ENCODE assay signal across 8 cellular contexts in the genomic region with DNA sequence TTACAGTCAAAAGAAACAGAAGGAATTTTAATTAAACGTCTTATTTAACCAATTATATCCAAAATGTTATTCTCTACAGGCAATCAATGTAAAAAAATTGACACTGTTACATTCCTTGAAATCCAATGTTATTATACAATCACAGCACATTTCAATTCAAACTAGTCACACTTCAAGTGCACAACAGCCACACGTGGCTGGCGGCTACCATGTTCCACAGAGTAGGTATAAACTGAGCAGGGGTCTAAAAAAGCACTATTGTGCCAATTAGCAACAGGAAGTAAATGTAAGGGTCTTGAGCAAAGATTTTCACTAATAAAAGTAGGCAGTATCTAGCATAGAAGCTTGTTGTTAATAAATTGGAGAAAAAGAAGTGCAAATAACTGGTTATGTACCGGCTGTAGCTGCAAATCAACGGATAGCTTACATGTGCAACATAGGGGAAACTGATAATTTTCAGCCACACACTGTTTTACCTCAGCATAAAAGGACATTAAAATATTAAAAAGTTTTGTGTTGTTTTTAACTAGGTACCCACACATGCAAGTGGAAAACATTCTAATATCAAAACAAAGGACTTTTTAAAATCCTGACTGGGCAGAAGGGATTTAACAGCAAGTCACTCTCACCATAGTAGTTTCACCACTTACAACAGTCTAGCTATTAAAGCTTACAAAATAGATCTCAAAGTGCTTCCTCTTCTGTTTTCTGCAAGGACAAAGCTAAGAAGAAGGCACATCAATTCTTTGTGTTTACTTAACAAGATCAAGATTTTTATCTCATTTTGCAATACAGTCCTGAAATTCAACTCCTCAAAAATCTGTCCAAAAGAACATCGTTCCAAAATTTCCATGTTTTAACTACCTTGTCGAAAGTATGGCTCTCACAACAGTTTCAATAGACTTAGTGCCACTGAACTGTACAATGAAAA. TPM values are rescaled to one million over a fixed set of nuclear protein-coding genes. Genes with fewer than 3 reads are reported as not detected.
DNase-seq lines count a peak whose midpoint lies in the region; ATAC-seq and TF ChIP-seq lines count a peak whose summit lies in the region.

No MANE protein-coding gene starts in this region.

- H3K9me3 ChIP-seq in BLaER1, result no peaks in the 10 kb centered on the region
- no peaks in the 10 kb centered on the region for H3K9me3 ChIP-seq in KOPT-K1 (ENCODE audit: insufficient read depth, low read length, poor library complexity, severe bottlenecking)
- no peaks in the 10 kb centered on the region for H3K9me3 ChIP-seq in mucosa of rectum (ENCODE audit: control insufficient read depth in 2 of 2, low read length in 2 of 2)

- no peak for TF ChIP-seq CTCF in astrocyte of the cerebellum (IDR thresholded peaks at IDR 0.05; ENCODE audit: low read depth, low read length, missing control alignments)

- H3K27ac ChIP-seq in BLaER1, result no peak overlapping the region
- H3K27ac ChIP-seq in KOPT-K1 (ENCODE audit: low read depth, low read length, poor library complexity, severe bottlenecking), result peak overlapping the region; percentile 99
- peak overlapping the region; percentile 100 for H3K27ac ChIP-seq in mucosa of rectum (ENCODE audit: low read depth in 2 of 2, low read length in 2 of 2)

- H3K27me3 ChIP-seq in BLaER1, result no peaks in the 10 kb centered on the region
- H3K27me3 ChIP-seq in mucosa of rectum (ENCODE audit: control insufficient read depth in 2 of 2, insufficient read depth in 2 of 2, low read length in 2 of 2), result no peaks in the 10 kb centered on the region

- ATAC-seq in GM18870 (IDR thresholded peaks at IDR 0.05; ENCODE audit: unreplicated experiment), result no peak
- no peak for ATAC-seq in GM19395 (IDR thresholded peaks at IDR 0.05; ENCODE audit: unreplicated experiment)
- no peak for ATAC-seq in HG03095 (IDR thresholded peaks at IDR 0.05; ENCODE audit: unreplicated experiment)

- in situ Hi-C loops in astrocyte of the cerebellum (cut with HindIII; ENCODE audit: low sequenced_read_pairs) (no loop called here), G401 (cut with HindIII; ENCODE audit: low sequenced_read_pairs) (no loop called here)

- H3K9ac ChIP-seq in BLaER1, result peak overlapping the region; percentile 100; the same call in 1 of the 2 replicates
- H3K9ac ChIP-seq in mucosa of rectum (ENCODE audit: low read depth in 1 of 2, low read length in 2 of 2), result peak overlapping the region; percentile 7 to 22

- H3K4me3 ChIP-seq in BLaER1, result peak overlapping the region; percentile 98
- peak overlapping the region; percentile 99 for H3K4me3 ChIP-seq in astrocyte of the cerebellum (ENCODE audit: low read depth, low read length)
- peak overlapping the region; percentile 54 to 100 for H3K4me3 ChIP-seq in mucosa of rectum (ENCODE audit: low read length in 2 of 2)

- H3K4me2 ChIP-seq in BLaER1, result peak overlapping the region; percentile 85

- peaks cover 63% of the 10 kb centered on the region for H3K4me1 ChIP-seq in BLaER1
- peaks cover 20 to 31% of the 10 kb centered on the region in 2 donors for H3K4me1 ChIP-seq in mucosa of rectum (ENCODE audit: control insufficient read depth in 2 of 2, insufficient read depth in 2 of 2, low read length in 2 of 2)

- DNase-seq in astrocyte of the cerebellum (ENCODE audit: low read depth), result no peak
- no peak for DNase-seq in G401 (ENCODE audit: low spot score)

- H3K36me3 ChIP-seq in BLaER1 (peaks cover 18% of the 10 kb centered on the region; the same call in 1 of the 2 replicates), KOPT-K1 (ENCODE audit: insufficient read depth, low read length) (peaks cover 29% of the 10 kb centered on the region), mucosa of rectum (ENCODE audit: control insufficient read depth in 2 of 2, insufficient read depth in 2 of 2, low read length in 2 of 2) (peaks cover under 1 to 2% of the 10 kb centered on the region in 2 donors)

- H4K20me1 ChIP-seq in BLaER1, result peaks cover 70% of the 10 kb centered on the region

RNA-seq across cellular contexts. Expression of gene CSDE1, which starts 2.5 kb away (rescaled TPM):
- total RNA-seq in G401 (2014; rRNA removed; shearing (Covaris generic)), result 170 and 190 TPM in 2 replicates

RNA-seq across cellular contexts. Expression of gene SIKE1, which starts 25.2 kb away (rescaled TPM):
- 77.7 and 79.4 TPM in 2 replicates for total RNA-seq in G401 (2014; rRNA removed; shearing (Covaris generic))

RNA-seq across cellular contexts. Expression of gene NRAS, which starts 38.7 kb away (rescaled TPM):
- 61.4 and 91.2 TPM in 2 replicates for total RNA-seq in G401 (2014; rRNA removed; shearing (Covaris generic))

RNA-seq across cellular contexts. Expression of gene AMPD1, which starts 59.9 kb away (rescaled TPM):
- total RNA-seq in G401 (2014; rRNA removed; shearing (Covaris generic)), result not detected in 2 replicates
